Comparison of ENCODE assay signal across 13 cellular contexts in the genomic region with DNA sequence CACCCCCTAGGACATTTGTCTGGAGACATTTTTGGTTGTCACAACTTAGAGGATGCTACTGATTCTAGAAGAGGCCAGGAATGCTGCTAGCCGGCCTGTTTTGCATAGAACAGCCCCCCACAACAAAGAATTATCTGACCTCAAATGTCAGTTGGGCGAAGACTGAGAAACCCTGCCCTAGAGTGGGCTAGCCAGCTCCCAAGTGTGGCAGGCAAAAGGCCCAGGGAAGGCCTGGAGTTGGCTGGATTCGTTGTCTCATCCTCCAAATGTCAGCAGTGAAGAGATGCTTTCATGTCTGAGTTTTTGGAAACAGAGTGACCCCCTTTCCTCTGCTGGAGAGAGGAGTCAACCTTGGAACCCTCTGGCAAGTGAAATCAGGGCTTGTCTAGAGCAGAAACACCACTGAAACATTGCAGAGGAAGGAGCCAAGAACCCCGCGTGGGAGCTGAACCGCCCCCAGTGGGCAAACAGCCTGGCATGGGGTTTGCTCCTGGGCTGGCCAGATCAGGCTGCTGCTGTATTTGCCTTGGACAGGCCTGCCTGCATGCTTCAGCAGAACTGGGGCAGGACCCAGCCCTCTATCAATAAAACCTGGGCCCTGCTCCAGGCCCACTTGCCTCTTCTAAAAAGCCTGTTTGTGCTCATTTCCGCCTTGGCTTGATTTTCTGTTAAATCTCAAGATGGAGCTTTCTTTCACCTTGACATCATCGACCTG. TPM values are rescaled to one million over a fixed set of nuclear protein-coding genes. Genes with fewer than 3 reads are reported as not detected.
DNase-seq lines count a peak whose midpoint lies in the region; ATAC-seq, FAIRE-seq and TF ChIP-seq lines count a peak whose summit lies in the region.
"Had no signal": no experiment of that assay in that cellular context is flagged by ENCODE, and none has a peak within 500 bp of the region (broad histone marks: within the 10 kb centered on the region; RNA-seq: fewer than 3 reads in every experiment).

No MANE protein-coding gene starts in this region.

- FAIRE-seq in HepG2 (lab: Jason Lieb, UNC): no peak
- FAIRE-seq: endothelial cell of umbilical vein had no signal

- TF ChIP-seq RAD21 in liver (IDR thresholded peaks at IDR 0.05) (peak; percentile 38 to 55), HepG2 (CRISPR knock-in tag; IDR thresholded peaks at IDR 0.05) (no peak)

- CTCF ChIA-PET in HepG2 (lab: Yijun Ruan, JAX; ENCODE audit: low intra/inter-chr PET ratio, low total read pairs): no interaction called here
- CTCF ChIA-PET in A673 (lab: Charles Lee): no interaction called here

- POLR2A ChIA-PET in HepG2 (lab: Yijun Ruan, JAX): no interaction called here
- POLR2A ChIA-PET in A673 (lab: Charles Lee; ENCODE audit: low non-redundant PET): no interaction called here

- intact Hi-C loops in HepG2 (cut with micrococcal nuclease; ENCODE audit: unreplicated experiment): no loop called here
- intact Hi-C loops in aorta (cut with DNase I): loop anchor here (2.0 to 5.0 kb wide), 3 partner anchors 25 to 48 kb away; partner anchors contain the start of gene RASSF5 (in 1 of the 2)
- intact Hi-C loops in activated CD4-positive, alpha-beta T cell treated with anti-CD3 and anti-CD28 coated beads, Interleukin-2, amount 10 ng/mL, durations not matched to agents 24 days and 14 days (cut with micrococcal nuclease): no loop called here
- intact Hi-C loops in A673 (cut with micrococcal nuclease; ENCODE audit: unreplicated experiment): no loop called here

- 28% methylated on average over 8 of the region's 8 CpGs for whole genome bisulfite sequencing in liver
- WGBS in HepG2 (ENCODE audit: low lambda C conversion rate): 28% methylated on average over 5 of the region's 8 CpGs
- WGBS in esophagus, 2 donors: 27 to 37% methylated on average over 8 of the region's 8 CpGs
- 4 to 6% methylated on average over 8 of the region's 8 CpGs for WGBS in aorta, 2 donors

- no peaks in the 10 kb centered on the region for H3K79me2 ChIP-seq in HepG2 (ENCODE audit: insufficient read depth, low read length)

- TF ChIP-seq EP300 in HepG2 (IDR thresholded peaks at IDR 0.05; ENCODE audit: low read depth in 2 of 2, low read length in 2 of 2): no peak
- TF ChIP-seq EP300 in HepG2 (CRISPR knock-in tag; IDR thresholded peaks at IDR 0.05; ENCODE audit: borderline replicate concordance): no peak

- peaks cover 8 to 82% (median 64%) of the 10 kb centered on the region in 4 donors for H3K4me1 ChIP-seq in liver (ENCODE audit: control insufficient read depth in 4 of 4, insufficient read depth in 4 of 4, low read length in 3 of 4)
- no peaks in the 10 kb centered on the region for H3K4me1 ChIP-seq in HepG2 (ENCODE audit: insufficient read depth, low read length)
- H3K4me1 ChIP-seq in esophagus (ENCODE audit: control insufficient read depth in 2 of 2, insufficient read depth in 2 of 2, low read length in 1 of 2): peaks cover 2 to 8% of the 10 kb centered on the region in 2 donors
- no peaks in the 10 kb centered on the region for H3K4me1 ChIP-seq in aorta (ENCODE audit: control insufficient read depth in 1 of 2, insufficient read depth in 2 of 2, low read length in 2 of 2)
- no peaks in the 10 kb centered on the region for H3K4me1 ChIP-seq in A673 (ENCODE audit: insufficient read depth, low read length, poor library complexity, severe bottlenecking)

- no peak overlapping the region for H3K27ac Mint-ChIP-seq in activated CD4-positive, alpha-beta T cell treated with anti-CD3 and anti-CD28 coated beads, Interleukin-2, amount 10 ng/mL, durations not matched to agents 24 days and 14 days
- H3K27ac Mint-ChIP-seq: activated B cell treated with CpG ODN at 0.5 μM for 24 hours, B cell had no signal

- DNase-seq in HepG2 (ENCODE audit: low spot score) (no peak), omental fat pad (ENCODE audit: low spot score) (no peak), aorta (peak; percentile 84 to 90), A673 (ENCODE audit: low spot score) (no peak)
- DNase-seq in activated CD8-positive, alpha-beta memory T cell treated with anti-CD3 and anti-CD28 coated beads, Interleukin-2, amount 50 U/mL, for 48 hours: no peak
- DNase-seq in activated CD4-positive, alpha-beta T cell treated with anti-CD3 and anti-CD28 coated beads, Interleukin-2, amount 10 ng/mL, durations not matched to agents 24 days and 14 days: no peak
- DNase-seq: activated B cell treated with CpG ODN at 0.5 μM for 24 hours; activated naive CD4-positive, alpha-beta T cell treated with anti-CD3 and anti-CD28 coated beads, Interleukin-2, amount 50 U/mL, for 16 hours; NCI-H1105 treated with DMSO at 0.1 percent for 48 hours had no signal

- no peak for TF ChIP-seq CTCF in liver (IDR thresholded peaks at IDR 0.05; ENCODE audit: low read depth, low read length, missing input control)
- no peak for TF ChIP-seq CTCF in HepG2 (CRISPR knock-in tag; IDR thresholded peaks at IDR 0.05)
- no peak for TF ChIP-seq CTCF in omental fat pad (IDR thresholded peaks at IDR 0.05)
- TF ChIP-seq CTCF in A673 (conservative IDR thresholded peaks at IDR 0.05; ENCODE audit: low read depth, low read length): no peak

- H2AFZ ChIP-seq in HepG2 (ENCODE audit: low read length): no peak overlapping the region

- H3K27me3 Mint-ChIP-seq in activated CD4-positive, alpha-beta T cell treated with anti-CD3 and anti-CD28 coated beads, Interleukin-2, amount 10 ng/mL, durations not matched to agents 24 days and 14 days: peaks cover 3% of the 10 kb centered on the region
- H3K27me3 Mint-ChIP-seq: activated B cell treated with CpG ODN at 0.5 μM for 24 hours, B cell had no signal

- H3K4me2 ChIP-seq in HepG2 (ENCODE audit: low read depth, low read length): no peak overlapping the region

- no peak for TF ChIP-seq POLR2A in HepG2 (IDR thresholded peaks at IDR 0.05; ENCODE audit: insufficient read depth in 1 of 2, low read depth in 2 of 2, low read length in 2 of 2)

- H3K27ac ChIP-seq in liver (ENCODE audit: low read depth in 1 of 2, low read length in 2 of 2): peak overlapping the region; percentile 81 to 84
- no peak overlapping the region for H3K27ac ChIP-seq in HepG2 (ENCODE audit: extremely low read length, insufficient read depth, low read length)
- H3K27ac ChIP-seq in esophagus (ENCODE audit: low read depth in 2 of 2, low read length in 1 of 2): peak overlapping the region; percentile 62 to 73
- peak overlapping the region in 1 of 2 donors; percentile 67 for H3K27ac ChIP-seq in aorta (ENCODE audit: low read depth in 1 of 2, low read length in 2 of 2)
- no peak overlapping the region for H3K27ac ChIP-seq in A673 (ENCODE audit: low read depth, low read length, poor library complexity, severe bottlenecking)

- no peaks in the 10 kb centered on the region for H4K20me1 ChIP-seq in HepG2 (ENCODE audit: insufficient read depth, low read length)

- H3K9ac ChIP-seq in liver (ENCODE audit: low read depth in 1 of 2, low read length in 2 of 2) (peak overlapping the region; percentile 11 to 32), HepG2 (ENCODE audit: insufficient read depth, low read depth, low read length) (no peak overlapping the region)

- no peak overlapping the region for H3K4me3 ChIP-seq in liver (ENCODE audit: low read depth in 1 of 3, low read length in 3 of 3)
- H3K4me3 ChIP-seq in HepG2 (replicated peaks in 1 of 3; ENCODE audit: insufficient read depth in 1 of 3, low read depth in 2 of 3, low read length in 3 of 3): no peak overlapping the region
- H3K4me3 ChIP-seq in esophagus (ENCODE audit: low read depth in 1 of 2, low read length in 2 of 2): no peak overlapping the region
- no peak overlapping the region for H3K4me3 ChIP-seq in aorta (ENCODE audit: low read length in 2 of 2)
- no peak overlapping the region for H3K4me3 ChIP-seq in A673 (ENCODE audit: low read depth, low read length, poor library complexity, severe bottlenecking)

- H3K9me3 ChIP-seq in liver (ENCODE audit: control insufficient read depth in 4 of 4, low read length in 3 of 4) (no peaks in the 10 kb centered on the region), HepG2 (ENCODE audit: low read length) (no peaks in the 10 kb centered on the region), esophagus (ENCODE audit: control insufficient read depth in 2 of 2, insufficient read depth in 1 of 2, low read depth in 1 of 2, low read length in 1 of 2) (no peaks in the 10 kb centered on the region), aorta (ENCODE audit: control insufficient read depth, low read length) (no peaks in the 10 kb centered on the region), A673 (ENCODE audit: low read depth, low read length, poor library complexity, severe bottlenecking) (no peaks in the 10 kb centered on the region)

- H3K4me3 Mint-ChIP-seq in activated CD4-positive, alpha-beta T cell treated with anti-CD3 and anti-CD28 coated beads, Interleukin-2, amount 10 ng/mL, durations not matched to agents 24 days and 14 days: no peak overlapping the region
- H3K4me3 Mint-ChIP-seq: activated B cell treated with CpG ODN at 0.5 μM for 24 hours, B cell had no signal

- no peaks in the 10 kb centered on the region for H3K9me3 Mint-ChIP-seq in activated CD4-positive, alpha-beta T cell treated with anti-CD3 and anti-CD28 coated beads, Interleukin-2, amount 10 ng/mL, durations not matched to agents 24 days and 14 days
- H3K9me3 Mint-ChIP-seq: activated B cell treated with CpG ODN at 0.5 μM for 24 hours had no signal

- H3K36me3 ChIP-seq in liver (ENCODE audit: control insufficient read depth in 4 of 4, insufficient read depth in 3 of 4, low read depth in 1 of 4, low read length in 3 of 4): no peaks in the 10 kb centered on the region
- no peaks in the 10 kb centered on the region for H3K36me3 ChIP-seq in HepG2 (replicated peaks in 1 of 2; ENCODE audit: control insufficient read depth in 1 of 2, insufficient read depth in 2 of 2, low read length in 2 of 2)
- H3K36me3 ChIP-seq in esophagus (ENCODE audit: control insufficient read depth in 2 of 2, insufficient read depth in 2 of 2, low read length in 1 of 2): peaks cover 0 to 4% of the 10 kb centered on the region in 2 donors
- no peaks in the 10 kb centered on the region for H3K36me3 ChIP-seq in aorta (ENCODE audit: control insufficient read depth in 1 of 2, insufficient read depth in 2 of 2, low read length in 1 of 2)
- H3K36me3 ChIP-seq in A673 (ENCODE audit: insufficient read depth, low read length, poor library complexity, severe bottlenecking): no peaks in the 10 kb centered on the region

- no peak for ATAC-seq in HepG2
- ATAC-seq in omental fat pad (ENCODE audit: low FRiP score): peak; percentile 85
- ATAC-seq in aorta (ENCODE audit: low FRiP score): peak; percentile 92

- BruUV-seq in HepG2 (replicated peaks; lab: Mats Ljungman, UMichigan) (no TSS peak), A673 (replicated peaks; lab: Mats Ljungman, UMichigan) (no TSS peak)

- no peaks in the 10 kb centered on the region for H3K27me3 ChIP-seq in liver (ENCODE audit: control insufficient read depth in 4 of 4, insufficient read depth in 4 of 4, low read length in 3 of 4)
- H3K27me3 ChIP-seq in HepG2 (ENCODE audit: control insufficient read depth in 1 of 2, insufficient read depth in 2 of 2, low read length in 2 of 2): 0 out of 5 replicates have a peak, but pooled peaks cover 0 to 1% of the 10 kb centered on the region in 2 experiments
- H3K27me3 ChIP-seq in esophagus (ENCODE audit: control insufficient read depth in 1 of 2, insufficient read depth in 2 of 2, low read length in 2 of 2): no peaks in the 10 kb centered on the region
- H3K27me3 ChIP-seq in aorta (ENCODE audit: control insufficient read depth in 1 of 2, insufficient read depth in 2 of 2, low read length in 1 of 2): no peaks in the 10 kb centered on the region
- H3K27me3 ChIP-seq in A673 (replicated peaks; ENCODE audit: insufficient read depth, low read depth, low read length, poor library complexity): no peaks in the 10 kb centered on the region

- H3K4me1 Mint-ChIP-seq in activated CD4-positive, alpha-beta T cell treated with anti-CD3 and anti-CD28 coated beads, Interleukin-2, amount 10 ng/mL, durations not matched to agents 24 days and 14 days: peaks cover 15% of the 10 kb centered on the region

- in situ Hi-C loops in HepG2 (cut with HindIII; ENCODE audit: extremely low pct_ligation_motif_present, low pct_unique_long_range_greater_than_20kb): loop anchor here (5.0 kb wide), 2 partner anchors 33 to 42 kb away; partner anchors contain the start of gene RASSF5

- H3K36me3 Mint-ChIP-seq in activated CD4-positive, alpha-beta T cell treated with anti-CD3 and anti-CD28 coated beads, Interleukin-2, amount 10 ng/mL, durations not matched to agents 24 days and 14 days (ENCODE audit: low read depth): no peaks in the 10 kb centered on the region

RNA-seq across cellular contexts. Expression of gene RASSF5, which starts 32.9 kb away (rescaled TPM):
- total RNA-seq in liver: 10 to 100 TPM in 1 of 2 donors, 1 to 10 TPM in 1; 5.8 to 10.0 TPM
- polyA plus RNA-seq in liver: 1 to 10 TPM; 4.8 to 5.2 TPM
- 0.18 and 0.49 TPM in 2 replicates for total RNA-seq in HepG2 (2016; rRNA removed; fragmentation: Illumina TruSeq; extraction: Trizol)
- total RNA-seq in HepG2 (2016; cell fraction: cytosol; rRNA removed; fragmentation: Illumina TruSeq; extraction: Trizol; ENCODE audit: low read depth): 0.09 TPM in 1 of 2 replicates, not detected in the other
- total RNA-seq in HepG2 (2016; cell fraction: insoluble cytoplasmic fraction; rRNA removed; fragmentation: Illumina TruSeq; extraction: Trizol): 0.24 and 0.36 TPM in 2 replicates
- total RNA-seq in HepG2 (2016; cell fraction: membrane; rRNA removed; fragmentation: Illumina TruSeq; extraction: Trizol): 0.14 and 0.19 TPM in 2 replicates
- 0.22 and 0.47 TPM in 2 replicates for total RNA-seq in HepG2 (2016; cell fraction: nucleus; rRNA removed; fragmentation: Illumina TruSeq; extraction: Trizol)
- 0.40 and 0.50 TPM in 2 replicates for polyA plus RNA-seq in HepG2 (2011; rRNA removed)
- 0.27 and 0.47 TPM in 2 replicates for polyA plus RNA-seq in HepG2 (2011; cell fraction: cytosol; rRNA removed)
- polyA plus RNA-seq in HepG2 (2011; cell fraction: nucleus; rRNA removed): 0.58 and 0.66 TPM in 2 replicates
- 0.76 and 2.1 TPM in 2 replicates for polyA plus RNA-seq in HepG2 (2012)
- polyA plus RNA-seq in HepG2 (2016; cell fraction: cytosol; fragmentation: Illumina TruSeq; extraction: Trizol; ENCODE audit: low read depth): 0.03 and 0.06 TPM in 2 replicates
- polyA plus RNA-seq in HepG2 (2016; cell fraction: insoluble cytoplasmic fraction; fragmentation: Illumina TruSeq; extraction: Trizol; ENCODE audit: low read depth): 0.21 and 0.29 TPM in 2 replicates
- 0.09 and 0.11 TPM in 2 replicates for polyA plus RNA-seq in HepG2 (2016; cell fraction: membrane; fragmentation: Illumina TruSeq; extraction: Trizol; ENCODE audit: low read depth)
- 0.43 and 0.48 TPM in 2 replicates for polyA plus RNA-seq in HepG2 (2016; cell fraction: nucleus; fragmentation: Illumina TruSeq; extraction: Trizol; ENCODE audit: insufficient read depth, low read depth)
- polyA minus RNA-seq in HepG2 (2011; rRNA and poly(A)+ RNA removed; ENCODE audit: low replicate concordance): 0.30 and 18.0 TPM in 2 replicates
- polyA minus RNA-seq in HepG2 (2011; cell fraction: cytosol; rRNA and poly(A)+ RNA removed): 0.49 and 1.3 TPM in 2 replicates
- 0.26 and 0.50 TPM in 2 replicates for polyA minus RNA-seq in HepG2 (2011; cell fraction: nucleus; rRNA and poly(A)+ RNA removed)
- 10 to 100 TPM; 22.2 to 27.3 TPM for polyA plus RNA-seq in esophagus
- 10 to 100 TPM in 3 of 4 donors, 1 to 10 TPM in 1; 9.7 to 16.1 (median 10.8) TPM for total RNA-seq in omental fat pad
- 10 to 100 TPM; 14.8 to 18.2 TPM for total RNA-seq in aorta
- 1 to 10 TPM; 2.1 to 5.1 TPM for polyA plus RNA-seq in aorta
- 193 and 196 TPM in 2 replicates for total RNA-seq in activated CD4-positive, alpha-beta T cell treated with anti-CD3 and anti-CD28 coated beads, Interleukin-2, amount 10 ng/mL, durations not matched to agents 24 days and 14 days
- total RNA-seq in A673 (2021): 0.75 and 1.3 TPM in 2 replicates

Comparison
In these comparisons a context has a peak if more than half of its experiments do, and no peak if none do; other contexts are left out.
1. H3K27ac ChIP-seq: peak in liver (2 of 2) and esophagus (2 of 2); none in HepG2 (single experiment) and A673 (single experiment).
2. DNase-seq: peak in aorta (2 of 2); none in HepG2 (single experiment), omental fat pad (single experiment), activated CD8-positive, alpha-beta memory T cell treated with anti-CD3 and anti-CD28 coated beads, Interleukin-2, amount 50 U/mL, for 48 hours (single experiment), activated CD4-positive, alpha-beta T cell treated with anti-CD3 and anti-CD28 coated beads, Interleukin-2, amount 10 ng/mL, durations not matched to agents 24 days and 14 days (single experiment) and A673 (single experiment).
3. RNA of gene RASSF5, which starts 32.9 kb away (total RNA-seq): 193 to 196 TPM in activated CD4-positive, alpha-beta T cell treated with anti-CD3 and anti-CD28 coated beads, Interleukin-2, amount 10 ng/mL, durations not matched to agents 24 days and 14 days; 14.8 to 18.2 TPM in aorta, 9.7 to 16.1 TPM in omental fat pad, 5.8 to 10.0 TPM in liver, 0.75 to 1.3 TPM in A673 and 0.09 to 0.49 TPM in HepG2; every median in the first group is over 10 times any median in the second.
4. intact Hi-C loops: an anchor here in aorta (2.0 to 5.0 kb wide); none called in HepG2, activated CD4-positive, alpha-beta T cell treated with anti-CD3 and anti-CD28 coated beads, Interleukin-2, amount 10 ng/mL, durations not matched to agents 24 days and 14 days and A673.